In genomic region chr15:78178056-78178455, GRCh38 we compare ENCODE assay signal across 20 cellular contexts. TPM values are rescaled to one million over a fixed set of nuclear protein-coding genes. Genes with fewer than 3 reads are reported as not detected.
DNase-seq lines count a peak whose midpoint lies in the region; ATAC-seq, FAIRE-seq and TF ChIP-seq lines count a peak whose summit lies in the region.
"Had no signal": no experiment of that assay in that cellular context is flagged by ENCODE, and none has a peak within 500 bp of the region (broad histone marks: within the 10 kb centered on the region; RNA-seq: fewer than 3 reads in every experiment).

No MANE protein-coding gene starts in this region.

- intact Hi-C loops in GM12878 (cut with micrococcal nuclease; ENCODE audit: unreplicated experiment), result no loop called here
- intact Hi-C loops in transverse colon (cut with DNase I; ENCODE audit: low total_unique reads), result loop anchor here (5.0 kb wide), 1 partner anchor 64 kb away; no protein-coding TSS in a partner anchor

- POLR2A ChIA-PET in GM12878 (lab: Charles Lee), result interaction anchor here (1.0 to 2.2 kb wide), 3 partner anchors 26 to 39 kb away, joined by 3 to 9 read pairs (median 4); partner anchors contain the start of gene IDH3A

- no TSS peak for BruUV-seq in GM12878 (replicated peaks; lab: Mats Ljungman, UMichigan)

- no peaks in the 10 kb centered on the region for H3K4me1 Mint-ChIP-seq in neural crest cell

- in situ Hi-C loops in GM12878 (cut with MboI), result no loop called here
- in situ Hi-C loops in transverse colon (cut with MboI; ENCODE audit: low pct_ligation_motif_present in 1 of 4, low pct_unique_long_range_greater_than_20kb in 1 of 4, low sequenced_read_pairs in 3 of 4), result no loop called here

- no peak overlapping the region for H3K27ac ChIP-seq in GM12878 (ENCODE audit: control insufficient read depth, insufficient read depth)
- H3K27ac ChIP-seq in transverse colon, result no peak overlapping the region
- H3K27ac ChIP-seq: A549; BLaER1 treated with 17β-estradiol and CSF1 and Interleukin-3, amounts not matched to agents 10 nM and 100 nM had no signal

- RAD21 ChIA-PET in GM12878 (lab: Charles Lee; ENCODE audit: unreplicated experiment), result interaction anchor here (0.6 to 3.9 kb wide), 7 partner anchors 17 to 757 kb away, joined by 3 to 31 read pairs (median 5); partner anchors contain the start of genes CIB2 and HMG20A

- TF ChIP-seq CTCF in GM12878 (IDR thresholded peaks at IDR 0.05 in 2 of 3, conservative IDR thresholded peaks at IDR 0.05 in 1 of 3; ENCODE audit: control insufficient read depth in 2 of 3, extremely low read depth in 1 of 3, insufficient read depth in 1 of 3, low read depth in 3 of 3, low read length in 3 of 3), result no peak
- no peak for TF ChIP-seq CTCF in neural crest cell (conservative IDR thresholded peaks at IDR 0.05)
- TF ChIP-seq CTCF in transverse colon (IDR thresholded peaks at IDR 0.05), result no peak

- CTCF ChIA-PET in GM12878 (lab: Yijun Ruan, JAX), result interaction anchor here (0.6 to 10.1 kb wide), 20 partner anchors 9 to 245 kb away, joined by 3 to 108 read pairs (median 6); partner anchors contain the start of genes CIB2 and IDH3A

- H3K9ac ChIP-seq in GM12878 (ENCODE audit: control insufficient read depth, insufficient read depth, low read length), result no peak overlapping the region
- H3K9ac ChIP-seq: BLaER1 treated with 17β-estradiol and CSF1 and Interleukin-3, amounts not matched to agents 10 nM and 100 nM had no signal

- no peaks in the 10 kb centered on the region for H3K79me2 ChIP-seq in GM12878 (ENCODE audit: control insufficient read depth, insufficient read depth, low read length)

- no peak for TF ChIP-seq RAD21 in GM12878 (IDR thresholded peaks at IDR 0.05; ENCODE audit: insufficient read depth, low read depth, low read length)

- no peak for ATAC-seq in GM12878

- H3K4me3 Mint-ChIP-seq in neural crest cell, result no peak overlapping the region
- H3K4me3 Mint-ChIP-seq: CD14-positive monocyte; CD4-positive, alpha-beta T cell; CD8-positive, alpha-beta memory T cell; HFFc6 had no signal

- no peak overlapping the region for H3K4me2 ChIP-seq in GM12878 (ENCODE audit: control insufficient read depth, insufficient read depth)
- H3K4me2 ChIP-seq: A549; BLaER1 treated with 17β-estradiol and CSF1 and Interleukin-3, amounts not matched to agents 10 nM and 100 nM had no signal

- H2AFZ ChIP-seq in GM12878 (ENCODE audit: control insufficient read depth, low read depth, low read length), result no peak overlapping the region

- H3K4me1 ChIP-seq in GM12878 (ENCODE audit: control insufficient read depth, insufficient read depth, low read length) (peaks cover 18% of the 10 kb centered on the region), transverse colon (no peaks in the 10 kb centered on the region)
- H3K4me1 ChIP-seq: A549, BE2C, Caco-2, HAP-1 had no signal

- WGBS in GM12878 (ENCODE audit: insufficient coverage, insufficient replicate concordance, low lambda C conversion rate, missing lambda C conversion rate), result 42% methylated on average over 5 of the region's 5 CpGs
- 66 to 80% methylated on average over 1 to 5 of the region's 5 CpGs for WGBS in transverse colon (ENCODE audit: low coverage in 1 of 2), 2 donors

- H3K27me3 Mint-ChIP-seq in neural crest cell (ENCODE audit: low read depth), result no peaks in the 10 kb centered on the region
- H3K27me3 Mint-ChIP-seq: CD4-positive, alpha-beta T cell; CD8-positive, alpha-beta memory T cell had no signal

- no peaks in the 10 kb centered on the region for H3K9me3 Mint-ChIP-seq in neural crest cell
- H3K9me3 Mint-ChIP-seq: CD4-positive, alpha-beta T cell; CD8-positive, alpha-beta memory T cell; HFFc6 had no signal

- H3K4me3 ChIP-seq in GM12878, result no peak overlapping the region
- no peak overlapping the region for H3K4me3 ChIP-seq in transverse colon
- H3K4me3 ChIP-seq: A549; BLaER1 treated with 17β-estradiol and CSF1 and Interleukin-3, amounts not matched to agents 10 nM and 100 nM; HAP-1 had no signal

- H3K27ac Mint-ChIP-seq in neural crest cell (ENCODE audit: unreplicated experiment), result peak overlapping the region; percentile 20
- H3K27ac Mint-ChIP-seq: CD14-positive monocyte; CD4-positive, alpha-beta T cell; HFFc6 had no signal

- TF ChIP-seq POLR2A in GM12878 (IDR thresholded peaks at IDR 0.05; ENCODE audit: low read depth, low read length) (no peak), transverse colon (IDR thresholded peaks at IDR 0.05) (no peak)

- H3K36me3 ChIP-seq in GM12878 (ENCODE audit: control insufficient read depth in 2 of 2, insufficient read depth in 2 of 2, low read length in 1 of 2) (no peaks in the 10 kb centered on the region; a peak in 1 of 4 replicates), transverse colon (no peaks in the 10 kb centered on the region)
- H3K36me3 ChIP-seq: BE2C; BLaER1 treated with 17β-estradiol and CSF1 and Interleukin-3, amounts not matched to agents 10 nM and 100 nM; HAP-1 had no signal

- peak; percentile 57 for FAIRE-seq in GM12878 (lab: Jason Lieb, UNC)
- FAIRE-seq: A549, G401.6, H54 had no signal

- H3K36me3 Mint-ChIP-seq in neural crest cell (ENCODE audit: low read depth), result no peaks in the 10 kb centered on the region

- TF ChIP-seq EP300 in GM12878 (IDR thresholded peaks at IDR 0.05; ENCODE audit: borderline replicate concordance in 1 of 2, control insufficient read depth in 1 of 2, low read depth in 2 of 2, low read length in 2 of 2) (no peak), transverse colon (IDR thresholded peaks at IDR 0.05; ENCODE audit: low read depth) (no peak)

- SMC1A ChIA-PET in GM12878 (lab: Charles Lee; ENCODE audit: uncharacterized antibody, unreplicated experiment), result interaction anchor here (1.0 to 13.7 kb wide), 12 partner anchors 11 to 122 kb away, joined by 3 to 152 read pairs (median 8); partner anchors contain the start of genes CIB2, IDH3A and SKIC8

- DNase-seq in COLO668 (lab: John Stamatoyannopoulos, UW; ENCODE audit: unreplicated experiment) (peak; percentile 4), GM12878 (ENCODE audit: low read depth, low spot score) (no peak), mesenteric fat pad (ENCODE audit: low spot score) (peak; percentile 2), neural crest cell (ENCODE audit: low read depth, low spot score) (no peak), transverse colon (no peak), SHP77 (lab: John Stamatoyannopoulos, UW) (no peak), COR-L47 (lab: John Stamatoyannopoulos, UW) (no peak)
- DNase-seq: 8988T, GOT3, HFFc6 had no signal

- no peaks in the 10 kb centered on the region for H4K20me1 ChIP-seq in GM12878 (ENCODE audit: control insufficient read depth, insufficient read depth)

- H3K27me3 ChIP-seq in GM12878 (replicated peaks in 1 of 2; ENCODE audit: control insufficient read depth in 2 of 2, insufficient read depth in 2 of 2, low read length in 1 of 2) (no peaks in the 10 kb centered on the region), transverse colon (no peaks in the 10 kb centered on the region)
- H3K27me3 ChIP-seq: BE2C; BLaER1 treated with 17β-estradiol and CSF1 and Interleukin-3, amounts not matched to agents 10 nM and 100 nM had no signal

- H3K9me3 ChIP-seq in GM12878 (replicated peaks; ENCODE audit: control insufficient read depth, insufficient read depth, low read length), result no peaks in the 10 kb centered on the region
- H3K9me3 ChIP-seq in transverse colon, result no peaks in the 10 kb centered on the region
- H3K9me3 ChIP-seq: A549; BE2C; BLaER1 treated with 17β-estradiol and CSF1 and Interleukin-3, amounts not matched to agents 10 nM and 100 nM; Caco-2; HAP-1 had no signal

RNA-seq across cellular contexts. Expression of gene IDH3A, which starts 28.9 kb away (rescaled TPM):
- total RNA-seq in GM12878 (2013; cell fraction: nucleolus; rRNA removed), result 101 and 106 TPM in 2 replicates
- total RNA-seq in GM12878 (2014; rRNA removed) (83.9 and 99.1 TPM in 2 replicates), GM12878 (2014; rRNA removed; fragmentation: Illumina TruSeq; extraction: Trizol) (105 and 121 TPM in 2 replicates), GM12878 (2021) (175 and 193 TPM in 2 replicates), mesenteric fat pad (105 TPM), neural crest cell (41.5 and 47.9 TPM in 2 replicates), transverse colon (100 to 1,000 TPM; 149 to 369 (median 166) TPM)
- 56.2 TPM for polyA plus RNA-seq in GM12878 (2011; ENCODE audit: low read depth)
- polyA plus RNA-seq in GM12878 (2011; rRNA removed) (238 and 315 TPM in 2 replicates), GM12878 (2014; fragmentation: Illumina TruSeq; extraction: Trizol) (173 and 178 TPM in 2 replicates), GM12878 (2014; fragmentation: Nextera tagmentation; extraction: Ambion mirVana) (100 to 1,000 TPM; 197 to 231 TPM), GM12878 (2014; rRNA removed) (123 and 125 TPM in 2 replicates), GM12878 (2016; fragmentation: Nextera tagmentation; extraction: Ambion mirVana) (100 to 1,000 TPM; 245 to 254 TPM)
- 108 and 181 TPM in 2 replicates for polyA plus RNA-seq in GM12878 (2011; cell fraction: cytosol; rRNA removed)
- 117 and 147 TPM in 2 replicates for polyA plus RNA-seq in GM12878 (2011; cell fraction: nucleus; rRNA removed)
- 82.5 and 109 TPM in 2 replicates for polyA plus RNA-seq in GM12878 (2012)
- 172 and 266 TPM in 2 replicates for polyA minus RNA-seq in GM12878 (2011; rRNA and poly(A)+ RNA removed)
- 75.4 and 97.9 TPM in 2 replicates for polyA minus RNA-seq in GM12878 (2011; cell fraction: cytosol; rRNA and poly(A)+ RNA removed)
- 43.5 and 60.8 TPM in 2 replicates for polyA minus RNA-seq in GM12878 (2011; cell fraction: nucleus; rRNA and poly(A)+ RNA removed)

RNA-seq across cellular contexts. Expression of gene CIB2, which starts 46.8 kb away (rescaled TPM):
- total RNA-seq in GM12878 (2013; cell fraction: nucleolus; rRNA removed), result 0.69 and 1.5 TPM in 2 replicates
- total RNA-seq in GM12878 (2014; rRNA removed) (7.2 and 8.8 TPM in 2 replicates), GM12878 (2014; rRNA removed; fragmentation: Illumina TruSeq; extraction: Trizol) (5.9 and 6.8 TPM in 2 replicates), GM12878 (2021) (6.9 and 7.2 TPM in 2 replicates), mesenteric fat pad (5.5 TPM), neural crest cell (36.5 and 37.7 TPM in 2 replicates), transverse colon (10 to 100 TPM in 2 of 4 donors, 1 to 10 TPM in 2; 8.4 to 19.5 (median 9.5) TPM)
- polyA plus RNA-seq in GM12878 (2011; ENCODE audit: low read depth), result 2.3 TPM
- polyA plus RNA-seq in GM12878 (2011; rRNA removed) (7.4 and 11.7 TPM in 2 replicates), GM12878 (2014; fragmentation: Illumina TruSeq; extraction: Trizol) (7.9 and 11.7 TPM in 2 replicates), GM12878 (2014; fragmentation: Nextera tagmentation; extraction: Ambion mirVana) (1 to 10 TPM in 1 of 2 experiments, under 1 TPM in 1; 0.56 to 1.6 TPM), GM12878 (2014; rRNA removed) (7.2 and 8.2 TPM in 2 replicates), GM12878 (2016; fragmentation: Nextera tagmentation; extraction: Ambion mirVana) (10 to 100 TPM in 1 of 2 experiments, 1 to 10 TPM in 1; 1.5 to 12.1 TPM)
- 7.8 and 10.2 TPM in 2 replicates for polyA plus RNA-seq in GM12878 (2011; cell fraction: cytosol; rRNA removed)
- polyA plus RNA-seq in GM12878 (2011; cell fraction: nucleus; rRNA removed), result 3.3 and 3.9 TPM in 2 replicates
- 3.1 and 3.4 TPM in 2 replicates for polyA plus RNA-seq in GM12878 (2012)
- polyA minus RNA-seq in GM12878 (2011; rRNA and poly(A)+ RNA removed), result 10.4 and 22.3 TPM in 2 replicates
- polyA minus RNA-seq in GM12878 (2011; cell fraction: cytosol; rRNA and poly(A)+ RNA removed), result 2.6 and 3.7 TPM in 2 replicates
- 0.73 and 1.2 TPM in 2 replicates for polyA minus RNA-seq in GM12878 (2011; cell fraction: nucleus; rRNA and poly(A)+ RNA removed)

RNA-seq across cellular contexts. Expression of gene ACSBG1, which starts 56.3 kb away (rescaled TPM):
- total RNA-seq in GM12878 (2013; cell fraction: nucleolus; rRNA removed), result 0.98 and 1.3 TPM in 2 replicates
- total RNA-seq in GM12878 (2014; rRNA removed) (0.45 and 0.54 TPM in 2 replicates), GM12878 (2014; rRNA removed; fragmentation: Illumina TruSeq; extraction: Trizol) (0.32 and 0.36 TPM in 2 replicates), GM12878 (2021) (0.49 and 1.1 TPM in 2 replicates), mesenteric fat pad (not detected), neural crest cell (4.9 and 5.5 TPM in 2 replicates), transverse colon (1 to 10 TPM in 1 of 4 donors, not detected in 3; 1.5 TPM)
- polyA plus RNA-seq in GM12878 (2011; ENCODE audit: low read depth), result 0.13 TPM
- polyA plus RNA-seq in GM12878 (2011; rRNA removed) (0.45 and 0.60 TPM in 2 replicates), GM12878 (2014; fragmentation: Illumina TruSeq; extraction: Trizol) (0.75 and 2.5 TPM in 2 replicates), GM12878 (2014; fragmentation: Nextera tagmentation; extraction: Ambion mirVana) (under 1 TPM; 0.11 to 0.19 TPM), GM12878 (2014; rRNA removed) (0.33 and 0.88 TPM in 2 replicates), GM12878 (2016; fragmentation: Nextera tagmentation; extraction: Ambion mirVana) (under 1 TPM; 0.39 to 0.71 TPM)
- 1.2 and 1.3 TPM in 2 replicates for polyA plus RNA-seq in GM12878 (2011; cell fraction: cytosol; rRNA removed)
- 2.6 and 3.2 TPM in 2 replicates for polyA plus RNA-seq in GM12878 (2011; cell fraction: nucleus; rRNA removed)
- 0.20 and 0.27 TPM in 2 replicates for polyA plus RNA-seq in GM12878 (2012)
- 0.44 and 1.9 TPM in 2 replicates for polyA minus RNA-seq in GM12878 (2011; rRNA and poly(A)+ RNA removed)
- polyA minus RNA-seq in GM12878 (2011; cell fraction: cytosol; rRNA and poly(A)+ RNA removed), result 0.52 and 1.6 TPM in 2 replicates
- 0.96 and 1.1 TPM in 2 replicates for polyA minus RNA-seq in GM12878 (2011; cell fraction: nucleus; rRNA and poly(A)+ RNA removed)
- total RNA-seq: Caco-2; CD8-positive, alpha-beta memory T cell; HFFc6 had no signal
- polyA plus RNA-seq: CD14-positive monocyte had no signal

Comparison
In these comparisons a context has a peak if more than half of its experiments do, and no peak if none do; other contexts are left out.
1. DNase-seq: peak in COLO668 (single experiment) and mesenteric fat pad (single experiment); none in GM12878 (single experiment), neural crest cell (single experiment), transverse colon (single experiment), SHP77 (0 of 2) and COR-L47 (single experiment).